Comparison of ENCODE assay signal across 17 cellular contexts in the genomic region with DNA sequence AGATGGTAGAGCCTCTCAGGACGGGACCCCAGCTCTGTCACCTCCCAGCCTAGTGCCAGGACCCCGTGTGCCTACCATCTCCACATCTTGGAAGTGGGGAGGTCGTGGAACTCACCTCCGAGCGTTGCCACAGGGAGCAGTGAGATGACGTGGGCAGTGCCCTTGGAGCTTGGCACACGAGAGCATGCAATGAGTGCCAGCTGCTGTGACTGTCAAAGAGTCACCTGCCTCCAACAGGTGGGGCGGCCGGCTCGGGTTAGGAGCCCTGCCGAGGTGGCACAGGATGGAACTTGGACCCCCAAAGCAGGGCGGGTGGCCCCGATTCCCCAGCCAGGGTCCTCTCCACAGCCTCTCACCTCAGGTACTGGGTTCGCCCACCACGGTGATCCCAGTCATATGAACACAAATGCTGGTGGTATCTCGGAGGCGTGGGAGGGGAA. TPM values are rescaled to one million over a fixed set of nuclear protein-coding genes. Genes with fewer than 3 reads are reported as not detected.
DNase-seq lines count a peak whose midpoint lies in the region; ATAC-seq and TF ChIP-seq lines count a peak whose summit lies in the region.
"Had no signal": no experiment of that assay in that cellular context is flagged by ENCODE, and none has a peak within 500 bp of the region (broad histone marks: within the 10 kb centered on the region; RNA-seq: fewer than 3 reads in every experiment).

No MANE protein-coding gene starts in this region.

- no peak overlapping the region for H3K4me2 ChIP-seq in neuronal stem cell (ENCODE audit: insufficient read depth, low read length, poor library complexity, severe bottlenecking)

- peak overlapping the region in 1 of 2 donors; percentile 20 for H3K4me3 ChIP-seq in neuronal stem cell (ENCODE audit: low read length in 2 of 2)
- H3K4me3 ChIP-seq in stomach, result no peak overlapping the region
- no peak overlapping the region for H3K4me3 ChIP-seq in esophagus squamous epithelium

- peaks cover 63 to 85% of the 10 kb centered on the region in 2 donors for H3K36me3 ChIP-seq in neuronal stem cell (replicated peaks in 1 of 2; ENCODE audit: control insufficient read depth in 2 of 2, insufficient read depth in 2 of 2, low read length in 2 of 2)
- H3K36me3 ChIP-seq in stomach, result peaks cover 65 to 81% (median 77%) of the 10 kb centered on the region in 4 donors
- peaks cover 54 to 87% (median 56%) of the 10 kb centered on the region in 3 donors for H3K36me3 ChIP-seq in esophagus squamous epithelium

- peaks cover 2% of the 10 kb centered on the region in 2 donors for H3K4me1 ChIP-seq in neuronal stem cell (ENCODE audit: control insufficient read depth in 2 of 2, insufficient read depth in 1 of 2, low read depth in 1 of 2, low read length in 2 of 2)
- peaks cover 30 to 49% (median 42%) of the 10 kb centered on the region in 4 donors for H3K4me1 ChIP-seq in stomach
- peaks cover 0 to 38% (median 14%) of the 10 kb centered on the region in 3 donors for H3K4me1 ChIP-seq in esophagus squamous epithelium

- TF ChIP-seq POLR2A in stomach (IDR thresholded peaks at IDR 0.05) (no peak), esophagus squamous epithelium (IDR thresholded peaks at IDR 0.05) (no peak)

- no peak overlapping the region for H2AFZ ChIP-seq in neuronal stem cell (ENCODE audit: low read length)

- TF ChIP-seq CTCF in chondrocyte (IDR thresholded peaks at IDR 0.05) (no peak), stomach (IDR thresholded peaks at IDR 0.05) (no peak), esophagus squamous epithelium (IDR thresholded peaks at IDR 0.05) (no peak)

- H3K9me3 ChIP-seq in neuronal stem cell (replicated peaks in 1 of 2; ENCODE audit: control insufficient read depth in 2 of 2, insufficient read depth in 1 of 2, low read depth in 1 of 2, low read length in 2 of 2) (no peaks in the 10 kb centered on the region), stomach (no peaks in the 10 kb centered on the region), esophagus squamous epithelium (no peaks in the 10 kb centered on the region)

- no peaks in the 10 kb centered on the region for H3K27me3 Mint-ChIP-seq in stimulated activated naive CD8-positive, alpha-beta T cell treated with anti-CD3 and anti-CD28 coated beads, Interleukin-15, amount 100 ng/mL, for 72 hours
- no peaks in the 10 kb centered on the region for H3K27me3 Mint-ChIP-seq in chondrocyte (ENCODE audit: low read depth)

- H4K8ac ChIP-seq in neuronal stem cell (ENCODE audit: low read depth, low read length), result no peak overlapping the region

- no peaks in the 10 kb centered on the region for H3K9me3 Mint-ChIP-seq in stimulated activated naive CD8-positive, alpha-beta T cell treated with anti-CD3 and anti-CD28 coated beads, Interleukin-15, amount 100 ng/mL, for 72 hours
- no peaks in the 10 kb centered on the region for H3K9me3 Mint-ChIP-seq in chondrocyte (ENCODE audit: low read depth)
- H3K9me3 Mint-ChIP-seq: H9 had no signal

- H3K18ac ChIP-seq in neuronal stem cell (ENCODE audit: low read length), result no peak overlapping the region

- H3K4me3 Mint-ChIP-seq in stimulated activated naive CD8-positive, alpha-beta T cell treated with anti-CD3 and anti-CD28 coated beads, Interleukin-15, amount 100 ng/mL, for 72 hours, result no peak overlapping the region
- H3K4me3 Mint-ChIP-seq in chondrocyte (ENCODE audit: unreplicated experiment), result no peak overlapping the region
- H3K4me3 Mint-ChIP-seq: CD14-positive monocyte, H9 had no signal

- no peaks in the 10 kb centered on the region for H3K27me3 ChIP-seq in neuronal stem cell (ENCODE audit: control insufficient read depth in 3 of 3, insufficient read depth in 3 of 3, low read depth in 1 of 3, low read length in 3 of 3)
- no peaks in the 10 kb centered on the region for H3K27me3 ChIP-seq in stomach
- H3K27me3 ChIP-seq in esophagus squamous epithelium, result no peaks in the 10 kb centered on the region

- no peak for TF ChIP-seq EP300 in stomach (IDR thresholded peaks at IDR 0.05)

- no peak for ATAC-seq in stimulated activated naive CD8-positive, alpha-beta T cell treated with anti-CD3 and anti-CD28 coated beads, Interleukin-15, amount 100 ng/mL, for 72 hours
- no peak for ATAC-seq in stimulated activated naive CD8-positive, alpha-beta T cell treated with anti-CD3 and anti-CD28 coated beads, Interleukin-15, Interleukin-2, amounts not matched to agents 100 U/mL and 50 U/mL, for 24 hours

- H2AK5ac ChIP-seq in neuronal stem cell (ENCODE audit: low read depth, low read length), result no peak overlapping the region

- DNase-seq in stimulated activated naive CD8-positive, alpha-beta T cell treated with anti-CD3 and anti-CD28 coated beads, Interleukin-15, amount 100 ng/mL, for 72 hours, result no peak
- no peak for DNase-seq in stimulated activated naive CD8-positive, alpha-beta T cell treated with anti-CD3 and anti-CD28 coated beads, Interleukin-15, Interleukin-2, amounts not matched to agents 100 U/mL and 50 U/mL, for 24 hours
- peak; percentile 77 for DNase-seq in chondrocyte (ENCODE audit: low spot score)
- DNase-seq in neuronal stem cell (ENCODE audit: low spot score), result no peak
- peak; percentile 52 for DNase-seq in stomach
- DNase-seq in nucleus accumbens (lab: John Stamatoyannopoulos, UW), result no peak
- no peak for DNase-seq in NCI-H1694 (lab: John Stamatoyannopoulos, UW)
- DNase-seq in esophagus squamous epithelium (lab: John Stamatoyannopoulos, UW), result no peak
- DNase-seq: AML-193; COR-L47; DMS153; H9; NCI-H1930; NK-92 treated with Interleukin-12 subunit alpha and Interleukin-12 subunit beta, amount 100 ng/mL, for 24 hours; SHP77 treated with DMSO at 0.1 percent for 48 hours had no signal

- peaks cover 30% of the 10 kb centered on the region for H3K36me3 Mint-ChIP-seq in chondrocyte (ENCODE audit: low read depth)

- no peak overlapping the region for H3K4ac ChIP-seq in neuronal stem cell (ENCODE audit: low read length)

- H4K91ac ChIP-seq in neuronal stem cell (ENCODE audit: low read depth, low read length, poor library complexity), result no peak overlapping the region

- H2BK12ac ChIP-seq in neuronal stem cell (ENCODE audit: low read length), result peak overlapping the region; percentile 16

- H3K14ac ChIP-seq in neuronal stem cell (ENCODE audit: low read length), result no peak overlapping the region

- no peak overlapping the region for H3K27ac ChIP-seq in neuronal stem cell (replicated peaks; ENCODE audit: low read length)
- no peak overlapping the region for H3K27ac ChIP-seq in stomach
- no peak overlapping the region for H3K27ac ChIP-seq in esophagus squamous epithelium

- peak overlapping the region; percentile 89 for H3K23ac ChIP-seq in neuronal stem cell (ENCODE audit: low read depth, low read length, poor library complexity)

- WGBS in neuronal stem cell (ENCODE audit: extremely low coverage in 2 of 2, insufficient read length in 2 of 2, insufficient replicate concordance in 1 of 2), 2 donors, result no CpG with 5 or more reads among the region's 17 CpGs
- WGBS in stomach, 5 donors, result 84 to 90% (median 86%) methylated on average over 12 to 17 of the region's 17 CpGs
- WGBS in esophagus squamous epithelium, 2 donors, result 62 to 87% methylated on average over 2 to 8 of the region's 17 CpGs

- H2BK15ac ChIP-seq in neuronal stem cell (ENCODE audit: low read length), result no peak overlapping the region

- peak overlapping the region; percentile 39 for H2BK5ac ChIP-seq in neuronal stem cell (ENCODE audit: low read length)

- peak overlapping the region; percentile 23 to 35 for H3K27ac Mint-ChIP-seq in stimulated activated naive CD8-positive, alpha-beta T cell treated with anti-CD3 and anti-CD28 coated beads, Interleukin-15, amount 100 ng/mL, for 72 hours
- no peak overlapping the region for H3K27ac Mint-ChIP-seq in chondrocyte (ENCODE audit: unreplicated experiment)
- H3K27ac Mint-ChIP-seq: H9 had no signal

- H3K4me1 Mint-ChIP-seq in stimulated activated naive CD8-positive, alpha-beta T cell treated with anti-CD3 and anti-CD28 coated beads, Interleukin-15, amount 100 ng/mL, for 72 hours, result peaks cover 44% of the 10 kb centered on the region
- peaks cover 10% of the 10 kb centered on the region for H3K4me1 Mint-ChIP-seq in chondrocyte (ENCODE audit: low read depth)

- intact Hi-C loops in stomach (cut with DNase I; ENCODE audit: low total_unique reads), result no loop called here
- intact Hi-C loops in esophagus squamous epithelium (cut with DNase I), result no loop called here

- H3K9ac ChIP-seq in neuronal stem cell (ENCODE audit: low read depth, low read length, poor library complexity), result peak overlapping the region; percentile 12

- peaks cover 16% of the 10 kb centered on the region for H3K79me1 ChIP-seq in neuronal stem cell (ENCODE audit: low read depth, low read length)

- H2BK120ac ChIP-seq in neuronal stem cell (ENCODE audit: low read depth, low read length), result no peak overlapping the region

RNA-seq across cellular contexts. Expression of gene VPS4A, which starts 5.5 kb away (rescaled TPM):
- 27.3 to 30.5 TPM (median 29.2 TPM) in 3 replicates for total RNA-seq in chondrocyte
- polyA plus RNA-seq in neuronal stem cell (2013, experiment 1 of 2), result 33.8 TPM
- 33.7 TPM for polyA plus RNA-seq in neuronal stem cell (2013, experiment 2 of 2)
- total RNA-seq in stomach, result 10 to 100 TPM in 4 of 5 donors, 1 to 10 TPM in 1; 4.1 to 51.0 (median 33.9) TPM
- polyA plus RNA-seq in stomach, result 10 to 100 TPM; 27.3 to 30.4 (median 27.8) TPM
- 10 to 100 TPM; 21.5 to 38.9 (median 24.9) TPM for total RNA-seq in esophagus squamous epithelium

RNA-seq across cellular contexts. Expression of gene PDF, which starts 13.8 kb away (rescaled TPM):
- total RNA-seq in chondrocyte (11.5 to 16.2 TPM (median 15.3 TPM) in 3 replicates), stomach (100 to 1,000 TPM in 1 of 5 donors, 10 to 100 TPM in 2, 1 to 10 TPM in 1, not detected in 1; 6.4 to 131 (median 23.6) TPM), esophagus squamous epithelium (10 to 100 TPM; 14.3 to 21.8 (median 21.4) TPM)
- polyA plus RNA-seq in neuronal stem cell (2013, experiment 1 of 2), result 4.5 TPM
- polyA plus RNA-seq in neuronal stem cell (2013, experiment 2 of 2), result 4.6 TPM
- 1 to 10 TPM; 1.7 to 7.9 (median 7.1) TPM for polyA plus RNA-seq in stomach

RNA-seq across cellular contexts. Expression of gene COG8, which starts 22.7 kb away (rescaled TPM):
- total RNA-seq in chondrocyte, result 34.1 to 45.7 TPM (median 36.8 TPM) in 3 replicates
- 28.2 TPM for polyA plus RNA-seq in neuronal stem cell (2013, experiment 1 of 2)
- polyA plus RNA-seq in neuronal stem cell (2013, experiment 2 of 2), result 27.7 TPM
- 100 to 1,000 TPM in 1 of 5 donors, 10 to 100 TPM in 4; 18.1 to 167 (median 33.6) TPM for total RNA-seq in stomach
- polyA plus RNA-seq in stomach, result 10 to 100 TPM; 11.1 to 19.7 (median 11.5) TPM
- total RNA-seq in esophagus squamous epithelium, result 10 to 100 TPM; 24.0 to 36.0 (median 30.1) TPM

RNA-seq across cellular contexts. Expression of gene NIP7, which starts 23.0 kb away (rescaled TPM):
- total RNA-seq in chondrocyte, result 17.2 to 28.8 TPM (median 18.6 TPM) in 3 replicates
- 21.6 TPM for polyA plus RNA-seq in neuronal stem cell (2013, experiment 1 of 2)
- polyA plus RNA-seq in neuronal stem cell (2013, experiment 2 of 2), result 21.4 TPM
- total RNA-seq in stomach, result 10 to 100 TPM in 2 of 5 donors, 1 to 10 TPM in 1, under 1 TPM in 1, not detected in 1; 0.89 to 18.9 (median 9.8) TPM
- 10 to 100 TPM; 10.9 to 16.3 (median 14.4) TPM for polyA plus RNA-seq in stomach
- total RNA-seq in esophagus squamous epithelium, result 10 to 100 TPM; 14.1 to 29.6 (median 25.5) TPM

RNA-seq across cellular contexts. Expression of gene TMED6, which starts 35.0 kb away (rescaled TPM):
- total RNA-seq in chondrocyte, result 0.38 to 0.65 TPM (median 0.55 TPM) in 3 replicates
- not detected for polyA plus RNA-seq in neuronal stem cell (2013, experiment 1 of 2)
- 0.04 TPM for polyA plus RNA-seq in neuronal stem cell (2013, experiment 2 of 2)
- total RNA-seq in stomach, result 10 to 100 TPM in 2 of 5 donors, 1 to 10 TPM in 2, not detected in 1; 1.8 to 31.9 (median 10.8) TPM
- 10 to 100 TPM in 2 of 3 donors, 1 to 10 TPM in 1; 3.8 to 60.1 (median 37.6) TPM for polyA plus RNA-seq in stomach
- total RNA-seq in esophagus squamous epithelium, result not detected
- total RNA-seq: RPMI7951 had no signal
- polyA plus RNA-seq: CD14-positive monocyte had no signal

Comparison
In these comparisons a context has a peak if more than half of its experiments do, and no peak if none do; other contexts are left out.
1. DNase-seq: peak in chondrocyte (single experiment) and stomach (single experiment); none in stimulated activated naive CD8-positive, alpha-beta T cell treated with anti-CD3 and anti-CD28 coated beads, Interleukin-15, amount 100 ng/mL, for 72 hours (0 of 2), stimulated activated naive CD8-positive, alpha-beta T cell treated with anti-CD3 and anti-CD28 coated beads, Interleukin-15, Interleukin-2, amounts not matched to agents 100 U/mL and 50 U/mL, for 24 hours (single experiment), neuronal stem cell (single experiment), nucleus accumbens (0 of 56), NCI-H1694 (single experiment) and esophagus squamous epithelium (single experiment).